2 cellular contexts compared by ENCODE assay signal in the genomic region with DNA sequence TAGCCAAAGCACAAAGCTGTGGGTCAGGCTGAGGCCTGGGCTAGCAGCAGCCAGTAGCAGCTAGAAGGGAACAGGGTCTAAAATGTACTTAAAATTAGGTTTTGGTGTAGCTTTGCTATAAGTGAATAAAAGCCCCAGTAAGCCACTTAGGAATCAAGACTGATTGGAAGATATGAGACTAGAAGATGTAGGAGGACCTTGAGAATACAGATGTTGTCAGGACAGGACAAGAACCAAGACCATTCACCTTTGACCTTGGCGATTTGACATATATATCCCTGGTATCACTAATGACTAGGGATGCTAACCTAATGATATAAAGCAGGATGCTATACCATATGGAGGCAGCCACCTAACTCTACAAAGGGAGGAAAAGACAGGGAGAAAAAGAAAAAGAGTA.
"Had no signal": no experiment of that assay in that cellular context is flagged by ENCODE, and none has a peak within 500 bp of the region (broad histone marks: within the 10 kb centered on the region; RNA-seq: fewer than 3 reads in every experiment).

No MANE protein-coding gene starts in this region.

- DNase-seq: GDM1, GF-D8 had no signal
